Comparison of ENCODE assay signal across 18 cellular contexts in genomic region chr19:32324631-32325215, GRCh38. TPM values are rescaled to one million over a fixed set of nuclear protein-coding genes. Genes with fewer than 3 reads are reported as not detected.
DNase-seq lines count a peak whose midpoint lies in the region; ATAC-seq, FAIRE-seq and TF ChIP-seq lines count a peak whose summit lies in the region.
"Had no signal": no experiment of that assay in that cellular context is flagged by ENCODE, and none has a peak within 500 bp of the region (broad histone marks: within the 10 kb centered on the region; RNA-seq: fewer than 3 reads in every experiment).

No MANE protein-coding gene starts in this region.

- peak overlapping the region; percentile 33; the same call in 1 of the 2 replicates for H3K4me3 Mint-ChIP-seq in HFFc6

- no peaks in the 10 kb centered on the region for H3K79me2 ChIP-seq in fibroblast of lung (ENCODE audit: control insufficient read depth, insufficient read depth, low read length)

- H4K20me1 ChIP-seq in fibroblast of lung (ENCODE audit: control insufficient read depth, extremely low read depth, insufficient read depth, low read length) = no peaks in the 10 kb centered on the region
- H4K20me1 ChIP-seq: BLaER1 had no signal

- no peak overlapping the region for H3K9ac ChIP-seq in fibroblast of lung (ENCODE audit: insufficient read depth, low read length)
- H3K9ac ChIP-seq: BLaER1 had no signal

- H3K9me3 ChIP-seq in RWPE2 (ENCODE audit: severe bottlenecking) (no peaks in the 10 kb centered on the region), fibroblast of lung (ENCODE audit: control insufficient read depth, insufficient read depth, low read depth, low read length) (no peaks in the 10 kb centered on the region), BE2C (no peaks in the 10 kb centered on the region)
- H3K9me3 ChIP-seq: BLaER1 had no signal

- no peak overlapping the region for H3K27ac Mint-ChIP-seq in HFFc6
- H3K27ac Mint-ChIP-seq: activated naive CD4-positive, alpha-beta T cell treated with anti-CD3 and anti-CD28 coated beads, Interleukin-2, amount 50 U/mL, for 72 hours had no signal

- no peaks in the 10 kb centered on the region for H3K36me3 ChIP-seq in RWPE2 (ENCODE audit: low read depth)
- H3K36me3 ChIP-seq in fibroblast of lung (ENCODE audit: control insufficient read depth, insufficient read depth, low read length) = no peaks in the 10 kb centered on the region
- no peaks in the 10 kb centered on the region for H3K36me3 ChIP-seq in BE2C
- H3K36me3 ChIP-seq: BLaER1 had no signal

- peak overlapping the region; percentile 47 for H2AFZ ChIP-seq in fibroblast of lung (ENCODE audit: low read length)

- 0 out of 3 replicates have a peak, but pooled peaks have one; percentile 38 for ATAC-seq in RWPE2 (ENCODE audit: low read depth)
- ATAC-seq: activated naive CD4-positive, alpha-beta T cell treated with anti-CD3 and anti-CD28 coated beads, Interleukin-2, amount 50 U/mL, for 72 hours; stimulated activated naive CD8-positive, alpha-beta T cell treated with anti-CD3 and anti-CD28 coated beads, Interleukin-15, Interleukin-2, amounts not matched to agents 100 U/mL and 50 U/mL, for 24 hours had no signal

- H3K4me3 ChIP-seq in RWPE2 (ENCODE audit: severe bottlenecking) = no peak overlapping the region
- no peak overlapping the region for H3K4me3 ChIP-seq in fibroblast of lung (replicated peaks in 1 of 4; ENCODE audit: control extremely low read depth in 1 of 4, insufficient read depth in 1 of 4, low read depth in 3 of 4, low read length in 4 of 4)
- no peak overlapping the region for H3K4me3 ChIP-seq in coronary artery
- no peak overlapping the region for H3K4me3 ChIP-seq in BE2C (ENCODE audit: low read depth, low read length)
- H3K4me3 ChIP-seq: BLaER1 had no signal

- peaks cover 10% of the 10 kb centered on the region for H3K4me1 Mint-ChIP-seq in HFFc6 (ENCODE audit: low read depth)

- no peaks in the 10 kb centered on the region for H3K4me1 ChIP-seq in RWPE2 (ENCODE audit: insufficient read depth, poor library complexity, severe bottlenecking)
- H3K4me1 ChIP-seq in fibroblast of lung (ENCODE audit: control insufficient read depth, extremely low read depth, insufficient read depth, low read length) = no peaks in the 10 kb centered on the region
- H3K4me1 ChIP-seq in BE2C = no peaks in the 10 kb centered on the region
- H3K4me1 ChIP-seq: BLaER1 had no signal

- H3K27me3 ChIP-seq in RWPE2 (ENCODE audit: insufficient read depth, poor library complexity, severe bottlenecking) = no peaks in the 10 kb centered on the region
- H3K27me3 ChIP-seq in fibroblast of lung (ENCODE audit: control insufficient read depth, insufficient read depth, low read length) = no peaks in the 10 kb centered on the region
- no peaks in the 10 kb centered on the region for H3K27me3 ChIP-seq in BE2C
- H3K27me3 ChIP-seq: BLaER1 had no signal

- TF ChIP-seq CTCF in HFFc6 (IDR thresholded peaks at IDR 0.05) = peak; percentile 34; the same call in 1 of the 2 replicates
- no peak for TF ChIP-seq CTCF in RWPE2 (IDR thresholded peaks at IDR 0.05; ENCODE audit: poor library complexity, severe bottlenecking)
- peak; percentile 29 for TF ChIP-seq CTCF in fibroblast of lung (conservative IDR thresholded peaks at IDR 0.05 in 1 of 2, IDR thresholded peaks at IDR 0.05 in 1 of 2; ENCODE audit: low read depth in 1 of 2, low read length in 2 of 2)
- no peak for TF ChIP-seq CTCF in coronary artery (IDR thresholded peaks at IDR 0.05)
- TF ChIP-seq CTCF in BE2C (IDR thresholded peaks at IDR 0.05; ENCODE audit: low read depth, low read length) = no peak

- peaks cover 19% of the 10 kb centered on the region for H3K27me3 Mint-ChIP-seq in HFFc6 (ENCODE audit: insufficient read depth)

- H3K36me3 Mint-ChIP-seq in HFFc6 (ENCODE audit: low read depth) = no peaks in the 10 kb centered on the region
- H3K36me3 Mint-ChIP-seq: activated naive CD4-positive, alpha-beta T cell treated with anti-CD3 and anti-CD28 coated beads, Interleukin-2, amount 50 U/mL, for 72 hours had no signal

- DNase-seq in HFFc6 = no peak
- no peak for DNase-seq in RWPE2 (ENCODE audit: low spot score)
- peak in 1 of 2 donors; percentile 37 for DNase-seq in fibroblast of lung (ENCODE audit: low read depth in 2 of 2)
- no peak for DNase-seq in activated CD4-positive, CD25-positive, alpha-beta regulatory T cell (lab: John Stamatoyannopoulos, UW)
- no peak for DNase-seq in coronary artery (ENCODE audit: low spot score)
- no peak for DNase-seq in NCI-H226
- DNase-seq in BE2C = no peak
- DNase-seq: activated CD8-positive, alpha-beta memory T cell treated with anti-CD3 and anti-CD28 coated beads, Interleukin-2, amount 50 U/mL, for 4 hours; GF-D8; NCI-H510A; SHP77 treated with DMSO at 0.1 percent for 48 hours; stimulated activated CD4-positive, alpha-beta T cell treated with anti-CD3 and anti-CD28 coated beads, Interleukin-4, amount 100 ng/mL, for 4 hours; stimulated activated naive CD8-positive, alpha-beta T cell treated with anti-CD3 and anti-CD28 coated beads, Interleukin-15, Interleukin-2, amounts not matched to agents 100 U/mL and 50 U/mL, for 24 hours had no signal

- no peak overlapping the region for H3K27ac ChIP-seq in RWPE2 (ENCODE audit: poor library complexity, severe bottlenecking)
- no peak overlapping the region for H3K27ac ChIP-seq in fibroblast of lung (ENCODE audit: insufficient read depth, low read length)
- H3K27ac ChIP-seq in coronary artery = no peak overlapping the region
- H3K27ac ChIP-seq: BLaER1 had no signal

- FAIRE-seq in A204.1 (lab: Jason Lieb, UNC) = peak; percentile 78
- FAIRE-seq: colon, keratinocyte had no signal

- H3K4me2 ChIP-seq in fibroblast of lung (ENCODE audit: extremely low read depth, insufficient read depth, low read length) = peak overlapping the region; percentile 2
- H3K4me2 ChIP-seq: BLaER1 had no signal

- H3K9me3 Mint-ChIP-seq in HFFc6 = no peaks in the 10 kb centered on the region
- H3K9me3 Mint-ChIP-seq: activated naive CD4-positive, alpha-beta T cell treated with anti-CD3 and anti-CD28 coated beads, Interleukin-2, amount 50 U/mL, for 72 hours had no signal

RNA-seq across cellular contexts. Expression of gene ZNF507, which starts 20.7 kb away (rescaled TPM):
- 10 to 100 TPM; 13.0 to 18.3 (median 16.0) TPM for total RNA-seq in HFFc6 (2021; fragmentation: NEBNext Ultra II Directional; extraction: Animal tissue kit (Norgen Biotek cat#: 25700))
- total RNA-seq in fibroblast of lung = 11.3 and 12.1 TPM in 2 replicates
- 15.6 and 17.8 TPM in 2 replicates for polyA plus RNA-seq in fibroblast of lung
- polyA plus RNA-seq in fibroblast of lung (2012) = 7.4 and 7.7 TPM in 2 replicates
- polyA minus RNA-seq in fibroblast of lung (ENCODE audit: low replicate concordance) = 3.2 and 8.2 TPM in 2 replicates
- 9.2 TPM for polyA plus RNA-seq in BE2C (2012; ENCODE audit: insufficient read depth, insufficient read length, low read depth)

Comparison
In these comparisons a context has a peak if more than half of its experiments do, and no peak if none do; other contexts are left out.
1. CTCF ChIP-seq: peak in HFFc6 (single experiment) and fibroblast of lung (2 of 2); none in RWPE2 (single experiment), coronary artery (single experiment) and BE2C (single experiment).